1 cellular context compared by ENCODE assay signal in genomic region chr13:45267215-45267614, GRCh38.
TF ChIP-seq lines count a peak whose summit lies in the region.

No MANE protein-coding gene starts in this region.

TF ChIP-seq in WTC11, 78 proteins besides CTCF, POLR2A, EP300 and RAD21 (continued from another document):
- TF ChIP-seq E2F5 (CRISPR knock-in tag; IDR thresholded peaks at IDR 0.05), result no peak
